ENCODE assay signal across 10 cellular contexts in genomic region chr17:42289863-42290165, GRCh38. TPM values are rescaled to one million over a fixed set of nuclear protein-coding genes. Genes with fewer than 3 reads are reported as not detected.
DNase-seq lines count a peak whose midpoint lies in the region; FAIRE-seq and TF ChIP-seq lines count a peak whose summit lies in the region.
"Had no signal": no experiment of that assay in that cellular context is flagged by ENCODE, and none has a peak within 500 bp of the region (broad histone marks: within the 10 kb centered on the region; RNA-seq: fewer than 3 reads in every experiment).

No MANE protein-coding gene starts in this region.

- no peak for TF ChIP-seq CTCF in endodermal cell (conservative IDR thresholded peaks at IDR 0.05)

- no peak overlapping the region for H3K4me3 ChIP-seq in endodermal cell (ENCODE audit: low read length)

- FAIRE-seq in HTR-8/SVneo (lab: Jason Lieb, UNC): no peak

- peaks cover under 1% of the 10 kb centered on the region for H3K36me3 Mint-ChIP-seq in IgD-negative memory B cell
- H3K36me3 Mint-ChIP-seq in immature natural killer cell: peaks cover 0 to 8% (median 0%) of the 10 kb centered on the region in 3 donors
- no peaks in the 10 kb centered on the region for H3K36me3 Mint-ChIP-seq in endodermal cell (ENCODE audit: low read depth)

- no peaks in the 10 kb centered on the region for H3K36me3 ChIP-seq in endodermal cell (ENCODE audit: control insufficient read depth, insufficient read depth, low read length)

- H3K9me3 ChIP-seq in endodermal cell (ENCODE audit: control insufficient read depth, low read length): no peaks in the 10 kb centered on the region

- peak overlapping the region; percentile 94 to 96 (median 95) for H3K4me3 Mint-ChIP-seq in IgD-negative memory B cell
- peak overlapping the region in 4 of 5 donors; percentile 11 to 88 (median 86) for H3K4me3 Mint-ChIP-seq in immature natural killer cell
- H3K4me3 Mint-ChIP-seq in endodermal cell: no peak overlapping the region

- 91 to 98% methylated on average over 6 of the region's 6 CpGs for WGBS in endodermal cell (ENCODE audit: insufficient coverage in 1 of 2, insufficient read length in 1 of 2), 2 experiments

- DNase-seq in activated CD8-positive, alpha-beta memory T cell treated with anti-CD3 and anti-CD28 coated beads for 4 hours (ENCODE audit: low read depth in 2 of 2): peak; percentile 47 to 78
- no peak for DNase-seq in immature natural killer cell
- DNase-seq in stimulated activated CD8-positive, alpha-beta memory T cell treated with anti-CD3 and anti-CD28 coated beads, Interleukin-15, amount 100 ng/mL, for 24 hours (ENCODE audit: low read depth): peak; percentile 19
- no peak for DNase-seq in central memory CD4-positive, alpha-beta T cell
- DNase-seq in HTR-8/SVneo (ENCODE audit: insufficient read length, low spot score): no peak
- no peak for DNase-seq in endodermal cell
- DNase-seq in KG1 (lab: John Stamatoyannopoulos, UW): no peak
- DNase-seq: DND-41, NCI-H748 treated with DMSO at 0.1 percent for 48 hours had no signal

- H3K27ac ChIP-seq in endodermal cell (ENCODE audit: low read depth, low read length): no peak overlapping the region

- H3K27ac Mint-ChIP-seq in IgD-negative memory B cell: peak overlapping the region; percentile 1 to 94 (median 94)
- H3K27ac Mint-ChIP-seq in immature natural killer cell: peak overlapping the region; percentile 54 to 91 (median 84)
- no peak overlapping the region for H3K27ac Mint-ChIP-seq in endodermal cell

- peaks cover 45% of the 10 kb centered on the region for H3K27me3 ChIP-seq in endodermal cell (ENCODE audit: control insufficient read depth, insufficient read depth, low read length, poor library complexity, severe bottlenecking)

- H3K4me1 Mint-ChIP-seq in IgD-negative memory B cell: peaks cover 20 to 29% (median 22%) of the 10 kb centered on the region in 3 donors
- peaks cover 40 to 59% of the 10 kb centered on the region in 2 donors for H3K4me1 Mint-ChIP-seq in immature natural killer cell
- H3K4me1 Mint-ChIP-seq in endodermal cell: peaks cover 3% of the 10 kb centered on the region

- H3K9me3 Mint-ChIP-seq in IgD-negative memory B cell: no peaks in the 10 kb centered on the region
- no peaks in the 10 kb centered on the region for H3K9me3 Mint-ChIP-seq in immature natural killer cell
- no peaks in the 10 kb centered on the region for H3K9me3 Mint-ChIP-seq in endodermal cell

- H3K9ac ChIP-seq in endodermal cell (ENCODE audit: extremely low read depth, low read length, poor library complexity, severe bottlenecking): no peak overlapping the region

- H3K27me3 Mint-ChIP-seq in IgD-negative memory B cell: no peaks in the 10 kb centered on the region
- H3K27me3 Mint-ChIP-seq in immature natural killer cell (ENCODE audit: low read depth in 3 of 3): peaks cover 1 to 2% (median 2%) of the 10 kb centered on the region in 3 donors
- H3K27me3 Mint-ChIP-seq in endodermal cell (ENCODE audit: insufficient read depth): peaks cover 39% of the 10 kb centered on the region

- no peaks in the 10 kb centered on the region for H3K4me1 ChIP-seq in endodermal cell (ENCODE audit: control insufficient read depth, insufficient read depth, low read length)

RNA-seq across cellular contexts. Expression of gene STAT5A, which starts 1.5 kb away (rescaled TPM):
- polyA plus RNA-seq in IgD-negative memory B cell (63.0 TPM), immature natural killer cell (10 to 100 TPM; 33.2 to 62.9 (median 38.2) TPM)
- 1 to 10 TPM; 3.5 to 4.8 TPM for total RNA-seq in endodermal cell
- polyA plus RNA-seq in endodermal cell (2013, experiment 1 of 2): 2.5 TPM
- 2.2 TPM for polyA plus RNA-seq in endodermal cell (2013, experiment 2 of 2)

RNA-seq across cellular contexts. Expression of gene STAT5B, which starts 13.6 kb away (rescaled TPM):
- polyA plus RNA-seq in IgD-negative memory B cell: 60.4 TPM
- 10 to 100 TPM; 33.9 to 58.3 (median 37.8) TPM for polyA plus RNA-seq in immature natural killer cell
- 10 to 100 TPM; 35.7 to 51.4 TPM for total RNA-seq in endodermal cell
- 49.5 TPM for polyA plus RNA-seq in endodermal cell (2013, experiment 1 of 2)
- 41.3 TPM for polyA plus RNA-seq in endodermal cell (2013, experiment 2 of 2)

Comparison
In these comparisons a context has a peak if more than half of its experiments do, and no peak if none do; other contexts are left out.
1. DNase-seq: peak in activated CD8-positive, alpha-beta memory T cell treated with anti-CD3 and anti-CD28 coated beads for 4 hours (2 of 2) and stimulated activated CD8-positive, alpha-beta memory T cell treated with anti-CD3 and anti-CD28 coated beads, Interleukin-15, amount 100 ng/mL, for 24 hours (single experiment); none in immature natural killer cell (0 of 3), central memory CD4-positive, alpha-beta T cell (single experiment), HTR-8/SVneo (single experiment), endodermal cell (single experiment) and KG1 (single experiment).